In the genomic region with DNA sequence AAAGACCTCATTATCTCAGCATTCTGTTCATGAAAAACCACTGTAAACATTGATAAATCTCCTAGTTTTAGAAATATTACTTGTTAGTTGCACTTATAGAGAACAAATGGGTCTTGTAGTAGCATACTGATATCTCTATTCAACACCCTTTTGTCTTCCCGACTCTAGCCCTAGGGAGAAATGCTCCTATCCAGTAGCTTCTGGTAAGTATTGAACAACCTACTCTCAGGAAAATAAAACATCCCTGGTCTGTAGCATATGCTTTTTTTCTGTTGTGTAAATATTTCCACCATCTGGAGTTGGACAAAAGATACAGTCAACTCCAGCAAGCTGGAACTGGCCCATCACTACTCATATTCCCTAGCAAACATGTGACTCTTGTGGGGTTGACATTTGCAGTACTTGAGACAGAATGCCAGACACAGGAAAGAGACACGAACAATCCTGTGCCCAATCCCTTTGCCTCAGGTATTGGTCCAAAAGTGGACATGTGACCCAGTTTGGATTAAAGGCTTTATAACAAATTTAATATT, we compare ENCODE assay signal across 19 cellular contexts.
DNase-seq lines count a peak whose midpoint lies in the region; ATAC-seq and TF ChIP-seq lines count a peak whose summit lies in the region.
"Had no signal": no experiment of that assay in that cellular context is flagged by ENCODE, and none has a peak within 500 bp of the region (broad histone marks: within the 10 kb centered on the region; RNA-seq: fewer than 3 reads in every experiment).

No MANE protein-coding gene starts in this region.

- no peak overlapping the region for H3K27ac ChIP-seq in osteoblast (ENCODE audit: low read depth, low read length)
- H3K27ac ChIP-seq: 22Rv1, esophagus squamous epithelium, tibial nerve had no signal

- ATAC-seq in HG03342 (IDR thresholded peaks at IDR 0.05; ENCODE audit: unreplicated experiment) = no peak
- ATAC-seq: activated CD8-positive, alpha-beta memory T cell treated with anti-CD3 and anti-CD28 coated beads, Interleukin-2, amount 10 ng/mL, durations not matched to agents 7 days and 5 days had no signal

- no peaks in the 10 kb centered on the region for H3K9me3 Mint-ChIP-seq in activated T-helper 1 cell treated with anti-CD3 and anti-CD28 coated beads, Interleukin-12 subunit alpha, Interleukin-12 subunit beta, Interleukin-2, Interleukin-4 antibody, amounts not matched to agents 30 ng/mL and 10 ng/mL and 1 ng/mL, durations not matched to agents 14 hours and 24 hours and 36 hours
- H3K9me3 Mint-ChIP-seq: dendritic cell treated with granulocyte-macrophage colony-stimulating factor and Interleukin-4, amounts not matched to agents 40 ng/mL and 50 ng/mL, for 4 days; H9 had no signal

- no peak overlapping the region for H3K4me2 ChIP-seq in osteoblast (ENCODE audit: insufficient read depth, low read length)

- peaks cover 4% of the 10 kb centered on the region for H3K27me3 Mint-ChIP-seq in activated T-helper 1 cell treated with anti-CD3 and anti-CD28 coated beads, Interleukin-12 subunit alpha, Interleukin-12 subunit beta, Interleukin-2, Interleukin-4 antibody, amounts not matched to agents 30 ng/mL and 10 ng/mL and 1 ng/mL, durations not matched to agents 14 hours and 24 hours and 36 hours (ENCODE audit: insufficient read depth)
- H3K27me3 Mint-ChIP-seq: dendritic cell treated with granulocyte-macrophage colony-stimulating factor and Interleukin-4, amounts not matched to agents 40 ng/mL and 50 ng/mL, for 4 days had no signal

- DNase-seq in NCI-H1417 (lab: John Stamatoyannopoulos, UW) = peak in 2 of 3 experiments; percentile 53 to 94
- DNase-seq in NCI-H1417 treated with DMSO at 0.1 percent for 48 hours (lab: John Stamatoyannopoulos, UW) = no peak
- DNase-seq in NCI-H2107 treated with DMSO at 0.1 percent for 48 hours (lab: John Stamatoyannopoulos, UW; ENCODE audit: unreplicated experiment) = peak; percentile 59
- peak; percentile 92 for DNase-seq in SHP77 treated with DMSO at 0.1 percent for 48 hours (lab: John Stamatoyannopoulos, UW)
- peak; percentile 31 for DNase-seq in osteoblast (ENCODE audit: insufficient read length, low spot score, missing footprints)
- DNase-seq in Ammon's horn (ENCODE audit: low spot score) = no peak
- DNase-seq in activated T-helper 1 cell treated with anti-CD3 and anti-CD28 coated beads, Interleukin-12 subunit alpha, Interleukin-12 subunit beta, Interleukin-2, Interleukin-4 antibody, amounts not matched to agents 30 ng/mL and 10 ng/mL and 1 ng/mL, durations not matched to agents 14 hours and 24 hours and 36 hours (ENCODE audit: low spot score) = no peak
- DNase-seq: activated CD8-positive, alpha-beta memory T cell treated with anti-CD3 and anti-CD28 coated beads, Interleukin-2, amount 10 ng/mL, durations not matched to agents 7 days and 5 days; esophagus squamous epithelium; H9; hypothalamus; NCI-H82; stimulated activated CD4-positive, alpha-beta T cell treated with anti-CD3 and anti-CD28 coated beads, Interleukin-4, amount 100 ng/mL, for 24 hours; T-helper 2 cell had no signal

- no peaks in the 10 kb centered on the region for H3K36me3 Mint-ChIP-seq in activated T-helper 1 cell treated with anti-CD3 and anti-CD28 coated beads, Interleukin-12 subunit alpha, Interleukin-12 subunit beta, Interleukin-2, Interleukin-4 antibody, amounts not matched to agents 30 ng/mL and 10 ng/mL and 1 ng/mL, durations not matched to agents 14 hours and 24 hours and 36 hours (ENCODE audit: low read depth)
- H3K36me3 Mint-ChIP-seq: activated CD8-positive, alpha-beta memory T cell treated with anti-CD3 and anti-CD28 coated beads, Interleukin-2, amount 10 ng/mL, durations not matched to agents 7 days and 5 days; CD14-positive monocyte had no signal

- no peaks in the 10 kb centered on the region for H3K36me3 ChIP-seq in osteoblast (ENCODE audit: insufficient read depth, low read length)
- H3K36me3 ChIP-seq: esophagus squamous epithelium, tibial nerve had no signal

- no peaks in the 10 kb centered on the region for H3K9me3 ChIP-seq in osteoblast (ENCODE audit: low read depth, low read length)
- H3K9me3 ChIP-seq: esophagus squamous epithelium, tibial nerve had no signal

- intact Hi-C loops in activated T-helper 1 cell treated with anti-CD3 and anti-CD28 coated beads, Interleukin-12 subunit alpha, Interleukin-12 subunit beta, Interleukin-2, Interleukin-4 antibody, amounts not matched to agents 30 ng/mL and 10 ng/mL and 1 ng/mL, durations not matched to agents 14 hours and 24 hours and 36 hours (cut with micrococcal nuclease) = no loop called here

- H3K27me3 ChIP-seq in osteoblast (ENCODE audit: insufficient read depth, low read length) = no peaks in the 10 kb centered on the region
- H3K27me3 ChIP-seq: esophagus squamous epithelium, tibial nerve had no signal

- no peaks in the 10 kb centered on the region for H3K79me2 ChIP-seq in osteoblast (ENCODE audit: insufficient read depth, low read length)

- H3K27ac Mint-ChIP-seq in activated T-helper 1 cell treated with anti-CD3 and anti-CD28 coated beads, Interleukin-12 subunit alpha, Interleukin-12 subunit beta, Interleukin-2, Interleukin-4 antibody, amounts not matched to agents 30 ng/mL and 10 ng/mL and 1 ng/mL, durations not matched to agents 14 hours and 24 hours and 36 hours = no peak overlapping the region
- H3K27ac Mint-ChIP-seq: activated CD8-positive, alpha-beta memory T cell treated with anti-CD3 and anti-CD28 coated beads, Interleukin-2, amount 10 ng/mL, durations not matched to agents 7 days and 5 days; CD14-positive monocyte; dendritic cell treated with granulocyte-macrophage colony-stimulating factor and Interleukin-4, amounts not matched to agents 40 ng/mL and 50 ng/mL, for 4 days; H9 had no signal

- H2AFZ ChIP-seq in osteoblast (ENCODE audit: low read length) = no peak overlapping the region

- no peaks in the 10 kb centered on the region for H3K4me1 Mint-ChIP-seq in activated T-helper 1 cell treated with anti-CD3 and anti-CD28 coated beads, Interleukin-12 subunit alpha, Interleukin-12 subunit beta, Interleukin-2, Interleukin-4 antibody, amounts not matched to agents 30 ng/mL and 10 ng/mL and 1 ng/mL, durations not matched to agents 14 hours and 24 hours and 36 hours (ENCODE audit: low read depth)
- H3K4me1 Mint-ChIP-seq: activated CD8-positive, alpha-beta memory T cell treated with anti-CD3 and anti-CD28 coated beads, Interleukin-2, amount 10 ng/mL, durations not matched to agents 7 days and 5 days; CD14-positive monocyte had no signal

- TF ChIP-seq CTCF in osteoblast (IDR thresholded peaks at IDR 0.05; ENCODE audit: extremely low read depth, low read depth, low read length) = no peak

- H3K4me1 ChIP-seq in osteoblast (ENCODE audit: insufficient read depth, low read length) = no peaks in the 10 kb centered on the region
- H3K4me1 ChIP-seq: tibial nerve had no signal

- no peak overlapping the region for H3K4me3 Mint-ChIP-seq in activated T-helper 1 cell treated with anti-CD3 and anti-CD28 coated beads, Interleukin-12 subunit alpha, Interleukin-12 subunit beta, Interleukin-2, Interleukin-4 antibody, amounts not matched to agents 30 ng/mL and 10 ng/mL and 1 ng/mL, durations not matched to agents 14 hours and 24 hours and 36 hours
- H3K4me3 Mint-ChIP-seq: activated CD8-positive, alpha-beta memory T cell treated with anti-CD3 and anti-CD28 coated beads, Interleukin-2, amount 10 ng/mL, durations not matched to agents 7 days and 5 days; CD14-positive monocyte; dendritic cell treated with granulocyte-macrophage colony-stimulating factor and Interleukin-4, amounts not matched to agents 40 ng/mL and 50 ng/mL, for 4 days; H9 had no signal

- H3K4me3 ChIP-seq in osteoblast (ENCODE audit: insufficient read depth, low read length) = no peak overlapping the region
- H3K4me3 ChIP-seq: esophagus squamous epithelium, tibial nerve had no signal

- H4K20me1 ChIP-seq in osteoblast (ENCODE audit: insufficient read depth, low read length) = no peaks in the 10 kb centered on the region

Comparison
In these comparisons a context has a peak if more than half of its experiments do, and no peak if none do; other contexts are left out.
1. DNase-seq: peak in NCI-H1417 (2 of 3), NCI-H2107 treated with DMSO at 0.1 percent for 48 hours (single experiment), SHP77 treated with DMSO at 0.1 percent for 48 hours (single experiment) and osteoblast (single experiment); none in NCI-H1417 treated with DMSO at 0.1 percent for 48 hours (single experiment), Ammon's horn (single experiment) and activated T-helper 1 cell treated with anti-CD3 and anti-CD28 coated beads, Interleukin-12 subunit alpha, Interleukin-12 subunit beta, Interleukin-2, Interleukin-4 antibody, amounts not matched to agents 30 ng/mL and 10 ng/mL and 1 ng/mL, durations not matched to agents 14 hours and 24 hours and 36 hours (single experiment).